In genomic region chr4:108336076-108336475, GRCh38 we compare ENCODE assay signal across 24 cellular contexts.
A peak's percentile ranks its signal among the peaks of the same experiment; 100 is the strongest.
DNase-seq lines count a peak whose midpoint lies in the region; ATAC-seq lines count a peak whose summit lies in the region.
"Had no signal": no experiment of that assay in that cellular context is flagged by ENCODE, and none has a peak within 500 bp of the region (broad histone marks: within the 10 kb centered on the region; RNA-seq: fewer than 3 reads in every experiment).

No MANE protein-coding gene starts in this region.

- no peak overlapping the region for H3K4me3 Mint-ChIP-seq in activated naive CD4-positive, alpha-beta T cell treated with anti-CD3 and anti-CD28 coated beads for 36 hours
- H3K4me3 Mint-ChIP-seq: nephron progenitor cell had no signal

- DNase-seq in EH (ENCODE audit: low read depth) (peak; percentile 16), NCI-H226 (peak; percentile 3), epithelial cell of prostate (ENCODE audit: low read depth, low spot score) (peak; percentile 36), myocyte (ENCODE audit: low read depth) (peak; percentile 40), HUDEP-2 (lab: John Stamatoyannopoulos, UW; ENCODE audit: unreplicated experiment in 76 of 76) (no peak), foreskin melanocyte (no peak)
- DNase-seq in activated naive CD4-positive, alpha-beta T cell treated with anti-CD3 and anti-CD28 coated beads for 36 hours = no peak
- DNase-seq: ACHN; activated CD4-positive, alpha-beta T cell treated with anti-CD3 and anti-CD28 coated beads, Interleukin-2, amount 50 U/mL, for 4 hours; activated gamma-delta T cell treated with Interleukin-2 at 50 U/mL for 16 hours; amniotic stem cell; DMS 273 treated with DMSO at 0.1 percent for 48 hours; left colon; midbrain; NCI-H2107; NCI-H524 treated with DMSO at 0.1 percent for 48 hours; nephron progenitor cell; stimulated activated CD4-positive, alpha-beta T cell treated with anti-CD3 and anti-CD28 coated beads, Interleukin-2, amount 100 ng/mL, for 48 hours had no signal

- no peaks in the 10 kb centered on the region for H3K27me3 Mint-ChIP-seq in activated naive CD4-positive, alpha-beta T cell treated with anti-CD3 and anti-CD28 coated beads for 36 hours (ENCODE audit: low read depth)

- no peaks in the 10 kb centered on the region for H3K9me3 Mint-ChIP-seq in activated naive CD4-positive, alpha-beta T cell treated with anti-CD3 and anti-CD28 coated beads for 36 hours
- H3K9me3 Mint-ChIP-seq: nephron progenitor cell had no signal

- no peak overlapping the region for H3K27ac ChIP-seq in epithelial cell of prostate
- H3K27ac ChIP-seq: KMS-11, skin epidermis, vagina had no signal

- H3K4me1 Mint-ChIP-seq in activated naive CD4-positive, alpha-beta T cell treated with anti-CD3 and anti-CD28 coated beads for 36 hours (ENCODE audit: low read depth) = peaks cover 4% of the 10 kb centered on the region

- ATAC-seq in HG02763 (IDR thresholded peaks at IDR 0.05; ENCODE audit: unreplicated experiment) = no peak
- ATAC-seq: HCT116, left colon, Right ventricle myocardium inferior had no signal

- H3K27ac Mint-ChIP-seq in activated naive CD4-positive, alpha-beta T cell treated with anti-CD3 and anti-CD28 coated beads for 36 hours = no peak overlapping the region

- intact Hi-C loops in activated naive CD4-positive, alpha-beta T cell treated with anti-CD3 and anti-CD28 coated beads for 36 hours (cut with micrococcal nuclease) = no loop called here

- H3K36me3 Mint-ChIP-seq in activated naive CD4-positive, alpha-beta T cell treated with anti-CD3 and anti-CD28 coated beads for 36 hours (ENCODE audit: low read depth) = no peaks in the 10 kb centered on the region

- CTCF ChIA-PET in activated naive CD4-positive, alpha-beta T cell treated with anti-CD3 and anti-CD28 coated beads for 36 hours (lab: Charles Lee) = interaction anchor here (0.8 to 1.2 kb wide), 2 partner anchors 12 to 20 kb away, joined by 3 read pairs; no protein-coding TSS in a partner anchor

Comparison
In these comparisons a context has a peak if more than half of its experiments do, and no peak if none do; other contexts are left out.
1. DNase-seq: peak in EH (single experiment), NCI-H226 (single experiment), epithelial cell of prostate (single experiment) and myocyte (single experiment); none in activated naive CD4-positive, alpha-beta T cell treated with anti-CD3 and anti-CD28 coated beads for 36 hours (single experiment), HUDEP-2 (0 of 76) and foreskin melanocyte (single experiment).